20 cellular contexts compared by ENCODE assay signal in genomic region chr15:57129064-57129463, GRCh38.
"Had no signal": no experiment of that assay in that cellular context is flagged by ENCODE, and none has a peak within 500 bp of the region (broad histone marks: within the 10 kb centered on the region; RNA-seq: fewer than 3 reads in every experiment).

No MANE protein-coding gene starts in this region.

- H3K36me3 ChIP-seq: left lung, lower lobe of right lung, ovary, right lobe of liver, tibial nerve had no signal

- H3K4me2 ChIP-seq: smooth muscle cell had no signal

- H3K4me3 ChIP-seq: left lung, lower lobe of right lung, ovary, right atrium auricular region, right lobe of liver, smooth muscle cell, tibial nerve, vagina had no signal

- H3K27ac ChIP-seq: left lung, lower lobe of right lung, ovary, right atrium auricular region, right lobe of liver, tibial nerve, vagina had no signal

- ATAC-seq: left colon; left lung; lower lobe of right lung; naive thymus-derived CD8-positive, alpha-beta T cell; right lobe of liver; stimulated activated naive B cell treated with anti-CD40 and anti-IgM and Interleukin-4, amounts not matched to agents 10 μg/mL and 1 μg/mL and 100 μg/mL, for 72 hours had no signal

- FAIRE-seq: islet of Langerhans, kidney had no signal

- H3K4me1 ChIP-seq: right atrium auricular region, right lobe of liver had no signal

- DNase-seq: hypothalamus; immature natural killer cell; kidney; left colon; left lung; lower lobe of right lung; mammary epithelial cell; mesenchymal stem cell; naive thymus-derived CD8-positive, alpha-beta T cell; ovary; right lobe of liver; stimulated activated CD4-positive, alpha-beta T cell treated with anti-CD3 and anti-CD28 coated beads, Interleukin-1b, Interleukin-23, amount 100 ng/mL, for 48 hours; stimulated activated CD4-positive, alpha-beta T cell treated with anti-CD3 and anti-CD28 coated beads, Interleukin-2, amount 100 ng/mL, for 48 hours; stimulated activated naive B cell treated with anti-CD40 and anti-IgM and Interleukin-4, amounts not matched to agents 10 μg/mL and 1 μg/mL and 100 μg/mL, for 72 hours; substantia nigra had no signal

- H3K9me3 ChIP-seq: left lung, lower lobe of right lung, ovary, right atrium auricular region, right lobe of liver, tibial nerve, vagina had no signal

- H3K27me3 ChIP-seq: left lung, ovary, right atrium auricular region, right lobe of liver, tibial nerve, vagina had no signal
